Comparison of ENCODE assay signal across 24 cellular contexts in the genomic region with DNA sequence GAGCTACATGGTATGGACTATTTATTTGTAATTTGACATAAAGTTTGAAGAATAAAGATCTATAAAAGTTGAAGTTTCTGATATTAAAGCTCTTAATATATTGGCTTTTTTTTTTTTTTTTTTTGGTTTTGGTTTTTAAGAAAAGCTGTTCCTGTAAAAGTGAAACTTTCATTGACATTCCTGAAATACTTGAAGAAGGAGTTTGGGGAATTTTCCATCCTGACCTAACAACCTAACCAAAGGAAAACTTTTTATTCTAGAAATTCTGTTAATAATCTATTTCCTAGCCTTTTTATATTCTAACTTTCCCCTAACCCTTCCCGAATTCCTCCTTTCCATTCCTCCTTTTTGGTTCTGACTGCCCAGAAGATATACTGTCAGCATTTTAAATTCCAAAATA.
DNase-seq lines count a peak whose midpoint lies in the region; ATAC-seq, FAIRE-seq and TF ChIP-seq lines count a peak whose summit lies in the region.
"Had no signal": no experiment of that assay in that cellular context is flagged by ENCODE, and none has a peak within 500 bp of the region (broad histone marks: within the 10 kb centered on the region; RNA-seq: fewer than 3 reads in every experiment).

No MANE protein-coding gene starts in this region.

- TF ChIP-seq POLR2A in erythroblast (IDR thresholded peaks at IDR 0.05; ENCODE audit: low read length): peak; percentile 19

- peaks cover 14% of the 10 kb centered on the region for H3K36me3 Mint-ChIP-seq in nephron (ENCODE audit: low read depth)

- H3K4me3 Mint-ChIP-seq in nephron: no peak overlapping the region
- H3K4me3 Mint-ChIP-seq: activated CD8-positive, alpha-beta T cell treated with anti-CD3 and anti-CD28 coated beads for 36 hours; activated naive CD4-positive, alpha-beta T cell treated with anti-CD3 and anti-CD28 coated beads, Interleukin-2, amount 50 U/mL, for 24 hours; activated T-cell treated with anti-CD3 and anti-CD28 coated beads, Interleukin-2, amount 50 U/mL, for 4 hours; brain; CD4-positive, alpha-beta T cell; dendritic cell treated with granulocyte-macrophage colony-stimulating factor and Interleukin-4, amounts not matched to agents 40 ng/mL and 50 ng/mL, for 4 days; stimulated activated naive B cell treated with anti-CD40 and anti-IgM and Interleukin-4, amounts not matched to agents 10 μg/mL and 1 μg/mL and 100 μg/mL, for 72 hours; T-helper 17 cell had no signal

- H3K4me1 Mint-ChIP-seq in nephron: peaks cover 19% of the 10 kb centered on the region
- H3K4me1 Mint-ChIP-seq: T-helper 17 cell had no signal

- H3K27ac Mint-ChIP-seq in nephron: peak overlapping the region in 2 of 3 experiments; percentile 42 to 50
- H3K27ac Mint-ChIP-seq: activated CD8-positive, alpha-beta T cell treated with anti-CD3 and anti-CD28 coated beads for 36 hours; activated naive CD4-positive, alpha-beta T cell treated with anti-CD3 and anti-CD28 coated beads, Interleukin-2, amount 50 U/mL, for 24 hours; brain; CD4-positive, alpha-beta T cell; dendritic cell treated with granulocyte-macrophage colony-stimulating factor and Interleukin-4, amounts not matched to agents 40 ng/mL and 50 ng/mL, for 4 days; stimulated activated naive B cell treated with anti-CD40 and anti-IgM and Interleukin-4, amounts not matched to agents 10 μg/mL and 1 μg/mL and 100 μg/mL, for 72 hours; T-helper 17 cell had no signal

- FAIRE-seq in RCC 7860 (lab: Jason Lieb, UNC): peak; percentile 94
- FAIRE-seq: endothelial cell of umbilical vein had no signal

- TF ChIP-seq CTCF in nephron (IDR thresholded peaks at IDR 0.05; ENCODE audit: unreplicated experiment in 3 of 3): no peak

- no peaks in the 10 kb centered on the region for H3K27me3 Mint-ChIP-seq in nephron (ENCODE audit: low read depth)
- H3K27me3 Mint-ChIP-seq: activated CD8-positive, alpha-beta T cell treated with anti-CD3 and anti-CD28 coated beads for 36 hours; activated naive CD4-positive, alpha-beta T cell treated with anti-CD3 and anti-CD28 coated beads, Interleukin-2, amount 50 U/mL, for 24 hours; brain; dendritic cell treated with granulocyte-macrophage colony-stimulating factor and Interleukin-4, amounts not matched to agents 40 ng/mL and 50 ng/mL, for 4 days; stimulated activated naive B cell treated with anti-CD40 and anti-IgM and Interleukin-4, amounts not matched to agents 10 μg/mL and 1 μg/mL and 100 μg/mL, for 72 hours; T-helper 17 cell had no signal

- ATAC-seq in HG02938 (IDR thresholded peaks at IDR 0.05; ENCODE audit: unreplicated experiment) (no peak), HG02852 (IDR thresholded peaks at IDR 0.05; ENCODE audit: unreplicated experiment) (no peak)
- ATAC-seq: activated T-cell treated with anti-CD3 and anti-CD28 coated beads, Interleukin-2, amount 50 U/mL, for 4 hours; left lobe of liver; T-helper 17 cell had no signal

- DNase-seq in EH (ENCODE audit: low read depth): peak; percentile 45
- peak; percentile 47 for DNase-seq in RCC 7860 (ENCODE audit: low spot score)
- DNase-seq in erythroblast (lab: John Stamatoyannopoulos, UW): no peak
- no peak for DNase-seq in mucosa of gallbladder (ENCODE audit: low spot score)
- DNase-seq in stimulated activated CD4-positive, alpha-beta T cell treated with anti-CD3 and anti-CD28 coated beads, Interleukin-15, amount 100 ng/mL, for 24 hours: no peak
- DNase-seq: activated CD8-positive, alpha-beta T cell treated with anti-CD3 and anti-CD28 coated beads for 36 hours; activated T-cell treated with anti-CD3 and anti-CD28 coated beads, Interleukin-2, amount 50 U/mL, for 4 hours; CD4-positive, alpha-beta T cell; DND-41; KG1; NCI-H2029 treated with DMSO at 0.1 percent for 48 hours; SHP77 treated with DMSO at 0.1 percent for 48 hours; stimulated activated naive B cell treated with anti-CD40 and anti-IgM and Interleukin-4, amounts not matched to agents 10 μg/mL and 1 μg/mL and 100 μg/mL, for 72 hours; T-helper 17 cell; tibial artery; WERI-Rb-1 had no signal

- no peaks in the 10 kb centered on the region for H3K9me3 Mint-ChIP-seq in nephron
- H3K9me3 Mint-ChIP-seq: activated CD8-positive, alpha-beta T cell treated with anti-CD3 and anti-CD28 coated beads for 36 hours; activated naive CD4-positive, alpha-beta T cell treated with anti-CD3 and anti-CD28 coated beads, Interleukin-2, amount 50 U/mL, for 24 hours; activated T-cell treated with anti-CD3 and anti-CD28 coated beads, Interleukin-2, amount 50 U/mL, for 4 hours; CD4-positive, alpha-beta T cell; dendritic cell treated with granulocyte-macrophage colony-stimulating factor and Interleukin-4, amounts not matched to agents 40 ng/mL and 50 ng/mL, for 4 days; stimulated activated naive B cell treated with anti-CD40 and anti-IgM and Interleukin-4, amounts not matched to agents 10 μg/mL and 1 μg/mL and 100 μg/mL, for 72 hours had no signal

Comparison
In these comparisons a context has a peak if more than half of its experiments do, and no peak if none do; other contexts are left out.
1. DNase-seq: peak in EH (single experiment) and RCC 7860 (single experiment); none in erythroblast (0 of 2), mucosa of gallbladder (single experiment) and stimulated activated CD4-positive, alpha-beta T cell treated with anti-CD3 and anti-CD28 coated beads, Interleukin-15, amount 100 ng/mL, for 24 hours (single experiment).